Comparison of ENCODE assay signal across 25 cellular contexts in genomic region chr5:167012281-167013034, GRCh38. TPM values are rescaled to one million over a fixed set of nuclear protein-coding genes. Genes with fewer than 3 reads are reported as not detected.
A peak's percentile ranks its signal among the peaks of the same experiment; 100 is the strongest.
DNase-seq lines count a peak whose midpoint lies in the region; ATAC-seq, FAIRE-seq and TF ChIP-seq lines count a peak whose summit lies in the region.
"Had no signal": no experiment of that assay in that cellular context is flagged by ENCODE, and none has a peak within 500 bp of the region (broad histone marks: within the 10 kb centered on the region; RNA-seq: fewer than 3 reads in every experiment).

No MANE protein-coding gene starts in this region.

- no peak overlapping the region for H3K4me2 ChIP-seq in astrocyte (ENCODE audit: low read length)

- H3K4me3 ChIP-seq in Caco-2 (ENCODE audit: low read depth, low read length) (no peak overlapping the region), LNCaP clone FGC (ENCODE audit: low read depth, low read length) (no peak overlapping the region), astrocyte (ENCODE audit: insufficient read depth, low read depth, low read length) (no peak overlapping the region), mucosa of descending colon (no peak overlapping the region)
- H3K4me3 ChIP-seq: K562 had no signal

- H4K20me1 ChIP-seq in astrocyte (ENCODE audit: insufficient read depth, low read length): no peaks in the 10 kb centered on the region

- no peak overlapping the region for H2AFZ ChIP-seq in astrocyte (ENCODE audit: low read depth, low read length)

- peaks cover 9% of the 10 kb centered on the region; the same call in 1 of the 2 replicates for H3K4me1 ChIP-seq in Caco-2
- H3K4me1 ChIP-seq in astrocyte (ENCODE audit: insufficient read depth, low read length): no peaks in the 10 kb centered on the region
- peaks cover 5% of the 10 kb centered on the region for H3K4me1 ChIP-seq in mucosa of descending colon (ENCODE audit: low read depth)
- H3K4me1 ChIP-seq: BE2C had no signal

- POLR2A ChIA-PET in Caco-2 (lab: Charles Lee): interaction anchor here (0.6 kb wide), 1 partner anchor 33 kb away, joined by 3 read pairs; no protein-coding TSS in a partner anchor

- intact Hi-C loops in Caco-2 (cut with micrococcal nuclease; ENCODE audit: unreplicated experiment) (loop anchor here (1.0 to 5.0 kb wide), 5 partner anchors 20 to 50 kb away; no protein-coding TSS in a partner anchor), mucosa of descending colon (cut with DNase I, micrococcal nuclease) (no loop called here)

- no TSS peak for BruUV-seq in Caco-2 (replicated peaks; lab: Mats Ljungman, UMichigan)

- H3K27ac Mint-ChIP-seq in Caco-2 (ENCODE audit: unreplicated experiment) (peak overlapping the region; percentile 6), astrocyte (ENCODE audit: unreplicated experiment) (peak overlapping the region; percentile 35)
- H3K27ac Mint-ChIP-seq: CD4-positive, alpha-beta T cell; H9 had no signal

- no peaks in the 10 kb centered on the region for H3K9me3 Mint-ChIP-seq in Caco-2 (ENCODE audit: unreplicated experiment)
- no peaks in the 10 kb centered on the region for H3K9me3 Mint-ChIP-seq in astrocyte (ENCODE audit: unreplicated experiment)
- H3K9me3 Mint-ChIP-seq: H9 had no signal

- TF ChIP-seq CTCF in Caco-2 (IDR thresholded peaks at IDR 0.05; ENCODE audit: insufficient read depth in 1 of 2, low read depth in 1 of 2, low read length in 1 of 2, severe bottlenecking in 1 of 2, unreplicated experiment in 1 of 2) (no peak), LNCaP clone FGC (IDR thresholded peaks at IDR 0.05; ENCODE audit: control insufficient read depth, extremely low read depth, insufficient read depth) (peak; percentile 35), astrocyte (IDR thresholded peaks at IDR 0.05; ENCODE audit: insufficient read depth, low read depth, low read length) (no peak), mucosa of descending colon (IDR thresholded peaks at IDR 0.05) (no peak)

- H3K27me3 Mint-ChIP-seq in Caco-2 (ENCODE audit: insufficient read depth, unreplicated experiment): no peaks in the 10 kb centered on the region
- no peaks in the 10 kb centered on the region for H3K27me3 Mint-ChIP-seq in astrocyte (ENCODE audit: low read depth, unreplicated experiment)
- H3K27me3 Mint-ChIP-seq: CD4-positive, alpha-beta T cell had no signal

- H3K4me3 Mint-ChIP-seq in Caco-2 (ENCODE audit: unreplicated experiment) (peak overlapping the region; percentile 1), astrocyte (ENCODE audit: unreplicated experiment) (no peak overlapping the region)
- H3K4me3 Mint-ChIP-seq: CD4-positive, alpha-beta T cell; H9 had no signal

- H3K27ac ChIP-seq in astrocyte (ENCODE audit: low read depth, low read length): no peak overlapping the region
- H3K27ac ChIP-seq: HL-60 had no signal

- no peak overlapping the region for H3K9ac ChIP-seq in astrocyte (ENCODE audit: low read length)

- H3K79me2 ChIP-seq in astrocyte (ENCODE audit: insufficient read depth, low read length): no peaks in the 10 kb centered on the region

- ATAC-seq in mucosa of descending colon: peak; percentile 62
- ATAC-seq: K562 had no signal

- H3K27me3 ChIP-seq in Caco-2 (replicated peaks; ENCODE audit: control insufficient read depth, insufficient read depth, low read length) (no peaks in the 10 kb centered on the region), astrocyte (ENCODE audit: insufficient read depth, low read length) (no peaks in the 10 kb centered on the region)
- H3K27me3 ChIP-seq: BE2C had no signal

- DNase-seq in Caco-2: peak in 1 of 2 experiments; percentile 40
- DNase-seq in LNCaP clone FGC (ENCODE audit: low read depth): no peak
- peak; percentile 29 for DNase-seq in astrocyte (ENCODE audit: low read depth)
- no peak for DNase-seq in mucosa of descending colon
- no peak for DNase-seq in DMS 273 treated with DMSO at 0.1 percent for 48 hours (lab: John Stamatoyannopoulos, UW)
- no peak for DNase-seq in HCEC 1CT
- DNase-seq in NCI-H2107 (lab: John Stamatoyannopoulos, UW): no peak
- no peak for DNase-seq in occipital lobe (lab: John Stamatoyannopoulos, UW)
- DNase-seq: ACHN; BE2C; C1 segment of cervical spinal cord; Calu3; CD4-positive, alpha-beta T cell; DMS53; DND-41; H9; IMR-90 had no signal

- no peak for FAIRE-seq in astrocyte (lab: Jason Lieb, UNC)
- FAIRE-seq: A204.1, G401.6, GM12891, GM19239, H1, HTR-8/SVneo, K562 had no signal

- H3K36me3 ChIP-seq in Caco-2 (ENCODE audit: control insufficient read depth, insufficient read depth, low read length) (no peaks in the 10 kb centered on the region), astrocyte (ENCODE audit: insufficient read depth, low read length) (no peaks in the 10 kb centered on the region), mucosa of descending colon (ENCODE audit: low read depth) (no peaks in the 10 kb centered on the region)
- H3K36me3 ChIP-seq: BE2C had no signal

- H3K4me1 Mint-ChIP-seq in Caco-2 (ENCODE audit: low read depth, unreplicated experiment) (peaks cover 12% of the 10 kb centered on the region), astrocyte (ENCODE audit: low read depth, unreplicated experiment) (peaks cover 12% of the 10 kb centered on the region)

- CTCF ChIA-PET in Caco-2 (lab: Charles Lee): no interaction called here

- H3K9me3 ChIP-seq in Caco-2: no peaks in the 10 kb centered on the region
- H3K9me3 ChIP-seq in astrocyte (ENCODE audit: insufficient read depth, low read depth, low read length): no peaks in the 10 kb centered on the region
- H3K9me3 ChIP-seq in mucosa of descending colon: no peaks in the 10 kb centered on the region
- H3K9me3 ChIP-seq: BE2C had no signal

- no peaks in the 10 kb centered on the region for H3K36me3 Mint-ChIP-seq in Caco-2 (ENCODE audit: insufficient read depth, unreplicated experiment)
- H3K36me3 Mint-ChIP-seq in astrocyte (ENCODE audit: low read depth, unreplicated experiment): no peaks in the 10 kb centered on the region

RNA-seq across cellular contexts. Expression of gene TENM2, which starts 33.6 kb away (rescaled TPM):
- total RNA-seq in Caco-2 (2022): 0.36 and 0.53 TPM in 2 replicates
- total RNA-seq in astrocyte: 53.6 and 58.8 TPM in 2 replicates
- total RNA-seq in mucosa of descending colon: under 1 TPM; 0.26 to 0.85 (median 0.27) TPM
- total RNA-seq in occipital lobe: 37.9 TPM
- total RNA-seq: Calu3; CD4-positive, alpha-beta T cell; K562 had no signal

Comparison
In these comparisons a context has a peak if more than half of its experiments do, and no peak if none do; other contexts are left out.
1. RNA of gene TENM2, which starts 33.6 kb away (total RNA-seq): 53.6 to 58.8 TPM in astrocyte and 37.9 TPM in occipital lobe (single experiment); 0.36 to 0.53 TPM in Caco-2 and 0.26 to 0.85 TPM in mucosa of descending colon; every median in the first group is over 10 times any median in the second.